1 cellular context compared by ENCODE assay signal in the genomic region with DNA sequence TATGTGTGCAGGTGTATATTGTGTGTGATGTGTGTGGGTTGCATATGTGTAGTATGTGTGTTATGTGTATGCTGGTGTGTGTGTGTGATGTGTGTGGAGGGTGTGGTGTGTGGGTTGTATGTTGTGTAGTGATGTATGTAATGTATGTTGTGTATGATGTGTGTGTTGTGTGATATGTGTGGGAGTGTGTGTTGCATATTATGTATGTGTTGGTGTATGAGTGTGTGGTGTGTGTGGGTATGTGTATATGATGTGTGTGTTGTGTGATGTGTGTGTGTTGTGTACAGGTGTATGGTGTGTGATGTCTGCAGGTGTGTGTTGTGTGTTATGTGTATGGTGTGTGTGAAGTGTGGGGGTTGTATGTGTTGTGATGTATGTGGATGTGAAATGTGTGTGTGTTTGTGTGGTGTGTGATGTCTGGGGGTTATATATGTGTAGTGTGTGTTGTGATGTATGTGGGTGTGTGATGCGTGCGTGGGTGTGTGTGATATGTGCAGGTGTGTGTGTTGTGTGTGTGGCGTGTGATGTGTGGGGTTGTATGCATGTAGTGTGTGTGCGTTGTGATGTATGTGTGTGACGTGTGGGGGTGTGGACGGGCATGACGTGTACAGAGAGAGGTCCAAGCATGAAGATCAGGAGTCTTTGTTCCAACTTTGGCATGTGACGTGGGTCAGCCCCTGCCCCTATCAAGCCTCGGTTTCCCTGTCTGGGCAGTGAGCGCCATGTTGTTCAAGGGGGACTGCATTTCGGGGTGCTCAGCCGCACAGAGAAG.
TF ChIP-seq lines count a peak whose summit lies in the region.

No MANE protein-coding gene starts in this region.

TF ChIP-seq in H1, 55 proteins besides CTCF, POLR2A, EP300 and RAD21:
- TF ChIP-seq, protein P1, sequence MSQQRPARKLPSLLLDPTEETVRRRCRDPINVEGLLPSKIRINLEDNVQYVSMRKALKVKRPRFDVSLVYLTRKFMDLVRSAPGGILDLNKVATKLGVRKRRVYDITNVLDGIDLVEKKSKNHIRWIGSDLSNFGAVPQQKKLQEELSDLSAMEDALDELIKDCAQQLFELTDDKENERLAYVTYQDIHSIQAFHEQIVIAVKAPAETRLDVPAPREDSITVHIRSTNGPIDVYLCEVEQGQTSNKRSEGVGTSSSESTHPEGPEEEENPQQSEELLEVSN (IDR thresholded peaks at IDR 0.05), result no peak
- no peak for TF ChIP-seq BCL11A (IDR thresholded peaks at IDR 0.05; ENCODE audit: low read depth in 2 of 2, low read length in 2 of 2)
- no peak for TF ChIP-seq SP1 (IDR thresholded peaks at IDR 0.05; ENCODE audit: low read depth, low read length)
- TF ChIP-seq NRF1 (IDR thresholded peaks at IDR 0.05; ENCODE audit: low read depth, low read length), result no peak
- TF ChIP-seq SAP30 (IDR thresholded peaks at IDR 0.05; ENCODE audit: insufficient read depth, insufficient replicate concordance, low read length), result no peak
- no peak for TF ChIP-seq CHD1 (IDR thresholded peaks at IDR 0.05; ENCODE audit: low read depth, low read length)
- TF ChIP-seq ASH2L (IDR thresholded peaks at IDR 0.05; ENCODE audit: low read length), result no peak
- TF ChIP-seq GTF2F1 (IDR thresholded peaks at IDR 0.05; ENCODE audit: borderline replicate concordance, low read depth, low read length), result no peak
- TF ChIP-seq BRCA1 (IDR thresholded peaks at IDR 0.05; ENCODE audit: low read depth, low read length), result no peak
